ENCODE assay signal across 25 cellular contexts in the genomic region with DNA sequence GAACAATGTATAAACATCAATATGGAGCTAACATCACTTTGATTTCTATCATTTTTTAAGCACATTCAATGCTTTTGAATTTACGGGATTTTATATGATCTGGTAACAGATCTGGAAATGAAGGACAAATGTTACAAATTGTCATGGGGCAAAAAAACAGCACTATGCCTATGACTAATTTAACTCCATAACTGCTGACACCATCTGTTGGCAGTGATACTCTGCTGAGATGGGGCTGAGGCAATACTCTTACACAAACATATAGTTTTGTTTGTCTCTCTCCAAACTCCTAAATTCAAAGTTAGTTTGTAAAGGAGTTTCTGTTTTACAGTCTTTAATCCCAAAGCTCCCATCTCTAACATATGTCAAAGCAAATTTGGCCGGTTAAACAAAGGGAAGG.
DNase-seq lines count a peak whose midpoint lies in the region; ATAC-seq, FAIRE-seq and TF ChIP-seq lines count a peak whose summit lies in the region.
"Had no signal": no experiment of that assay in that cellular context is flagged by ENCODE, and none has a peak within 500 bp of the region (broad histone marks: within the 10 kb centered on the region; RNA-seq: fewer than 3 reads in every experiment).

No MANE protein-coding gene starts in this region.

- H3K4me3 ChIP-seq in MG63 (no peak overlapping the region), choroid plexus epithelial cell (ENCODE audit: low read depth, low read length) (no peak overlapping the region), retinal pigment epithelial cell (ENCODE audit: low read length) (no peak overlapping the region)
- H3K4me3 ChIP-seq: cardiac muscle cell, hepatocyte had no signal

- DNase-seq in DMS 273 treated with DMSO at 0.1 percent for 48 hours (lab: John Stamatoyannopoulos, UW) (peak; percentile 31), MG63 (peak; percentile 54), choroid plexus epithelial cell (ENCODE audit: low read depth) (peak; percentile 30), retinal pigment epithelial cell (ENCODE audit: low read depth) (peak; percentile 46), H54 (ENCODE audit: insufficient read length, low spot score) (no peak), AG08395 (ENCODE audit: low spot score) (no peak)
- DNase-seq: activated CD8-positive, alpha-beta T cell treated with anti-CD3 and anti-CD28 coated beads for 36 hours; activated gamma-delta T cell; activated T-cell treated with anti-CD3 and anti-CD28 coated beads for 4 hours; CD8-positive, alpha-beta memory T cell; DMS79 treated with DMSO at 0.1 percent for 48 hours; foreskin melanocyte; HFFc6; left ventricle myocardium superior; NCI-H1436 treated with DMSO at 0.1 percent for 48 hours; NCI-H526 treated with DMSO at 0.1 percent for 48 hours; posterior cingulate gyrus; RPMI8226 had no signal

- H3K9me3 ChIP-seq in MG63 = peaks cover 3% of the 10 kb centered on the region

- H3K36me3 ChIP-seq in MG63 = no peaks in the 10 kb centered on the region
- H3K36me3 ChIP-seq: cardiac muscle cell had no signal

- ATAC-seq in HG03520 (IDR thresholded peaks at IDR 0.05; ENCODE audit: unreplicated experiment) = no peak
- ATAC-seq: activated CD8-positive, alpha-beta T cell treated with anti-CD3 and anti-CD28 coated beads for 36 hours; left ventricle myocardium superior; sciatic nerve had no signal

- FAIRE-seq in H54 (lab: Jason Lieb, UNC) = no peak
- FAIRE-seq: endometrium, GM19239, urothelium cell line had no signal

- TF ChIP-seq POLR2A in H54 (IDR thresholded peaks at IDR 0.05; ENCODE audit: low read depth, low read length) = no peak

- H3K27me3 ChIP-seq in MG63 = no peaks in the 10 kb centered on the region
- H3K27me3 ChIP-seq: cardiac muscle cell, hepatocyte had no signal

- TF ChIP-seq CTCF in choroid plexus epithelial cell (conservative IDR thresholded peaks at IDR 0.05; ENCODE audit: low read depth, low read length) = no peak
- TF ChIP-seq CTCF in retinal pigment epithelial cell (conservative IDR thresholded peaks at IDR 0.05; ENCODE audit: low read depth, low read length) = no peak

Comparison
In these comparisons a context has a peak if more than half of its experiments do, and no peak if none do; other contexts are left out.
1. DNase-seq: peak in DMS 273 treated with DMSO at 0.1 percent for 48 hours (single experiment), MG63 (single experiment), choroid plexus epithelial cell (single experiment) and retinal pigment epithelial cell (single experiment); none in H54 (single experiment) and AG08395 (single experiment).